In the genomic region with DNA sequence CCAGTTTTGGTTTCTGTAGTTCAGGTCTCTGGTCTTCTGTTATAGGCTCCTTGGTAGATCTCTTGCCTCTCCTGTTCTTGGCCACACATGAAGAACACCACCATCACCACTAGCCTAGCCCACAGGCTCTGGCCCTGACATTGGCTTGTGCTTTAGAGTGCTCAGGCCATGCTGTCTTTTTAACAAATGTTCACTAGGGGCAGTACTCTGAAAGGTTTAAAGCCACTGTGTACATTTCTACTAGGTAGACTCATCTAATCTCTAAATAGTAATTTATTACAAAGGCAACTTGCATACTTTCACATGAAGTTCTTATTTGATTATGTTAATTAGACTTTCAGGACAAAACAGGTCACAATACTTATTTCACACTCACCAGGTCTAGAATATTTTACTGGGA, we compare ENCODE assay signal across 12 cellular contexts.
DNase-seq lines count a peak whose midpoint lies in the region; ATAC-seq and TF ChIP-seq lines count a peak whose summit lies in the region.
"Had no signal": no experiment of that assay in that cellular context is flagged by ENCODE, and none has a peak within 500 bp of the region (broad histone marks: within the 10 kb centered on the region; RNA-seq: fewer than 3 reads in every experiment).

No MANE protein-coding gene starts in this region.

- H3K27ac ChIP-seq in OCI-LY1 (ENCODE audit: low read depth, low read length, poor library complexity, severe bottlenecking) = no peak overlapping the region
- H3K27ac ChIP-seq: cardiac muscle cell, SJSA1 had no signal

- no peak overlapping the region for H3K9ac ChIP-seq in OCI-LY1 (ENCODE audit: low read length)

- H3K36me3 ChIP-seq in OCI-LY1 (ENCODE audit: insufficient read depth, low read length) = no peaks in the 10 kb centered on the region
- H3K36me3 ChIP-seq: cardiac muscle cell, SJSA1 had no signal

- H3K4me2 ChIP-seq in OCI-LY1 (ENCODE audit: low read length) = no peak overlapping the region

- no peaks in the 10 kb centered on the region for H4K20me1 ChIP-seq in OCI-LY1 (ENCODE audit: insufficient read depth, low read length)

- H3K4me3 ChIP-seq in OCI-LY1 (ENCODE audit: low read depth, low read length, poor library complexity, severe bottlenecking) (no peak overlapping the region), foreskin fibroblast (ENCODE audit: low read depth in 1 of 2, low read length in 2 of 2) (no peak overlapping the region)
- H3K4me3 ChIP-seq: cardiac muscle cell, SJSA1 had no signal

- DNase-seq in AML-193 (lab: John Stamatoyannopoulos, UW) (peak; percentile 5 to 30), foreskin fibroblast (no peak), AG08395 (ENCODE audit: low spot score) (no peak), cortex of kidney (lab: John Stamatoyannopoulos, UW) (no peak), NCI-H345 treated with DMSO at 0.1 percent for 48 hours (lab: John Stamatoyannopoulos, UW; ENCODE audit: unreplicated experiment) (no peak)
- DNase-seq: hypothalamus, NCI-H1436 had no signal

- TF ChIP-seq CTCF in OCI-LY1 (IDR thresholded peaks at IDR 0.05; ENCODE audit: low read length) (peak; percentile 39; the same call in 1 of the 2 replicates), foreskin fibroblast (IDR thresholded peaks at IDR 0.05; ENCODE audit: low read depth, low read length) (peak; percentile 14)

- ATAC-seq in GM19372 (IDR thresholded peaks at IDR 0.05; ENCODE audit: low read depth, unreplicated experiment) (peak; percentile 77), GM18907 (IDR thresholded peaks at IDR 0.05; ENCODE audit: unreplicated experiment) (no peak)

- H3K9me2 ChIP-seq in OCI-LY1 (ENCODE audit: low read depth, low read length) = no peaks in the 10 kb centered on the region

- no peaks in the 10 kb centered on the region for H3F3A ChIP-seq in OCI-LY1 (ENCODE audit: insufficient read depth, low read length)

- H3K79me2 ChIP-seq in OCI-LY1 (ENCODE audit: insufficient read depth, low read length) = no peaks in the 10 kb centered on the region

- no peak overlapping the region for H2AFZ ChIP-seq in OCI-LY1 (ENCODE audit: low read length)

- H3K4me1 ChIP-seq in OCI-LY1 (ENCODE audit: insufficient read depth, low read length, severe bottlenecking) = no peaks in the 10 kb centered on the region
- H3K4me1 ChIP-seq: SJSA1 had no signal

- H3K9me3 ChIP-seq in OCI-LY1 (ENCODE audit: low read length) = no peaks in the 10 kb centered on the region
- H3K9me3 ChIP-seq: SJSA1 had no signal

- no peaks in the 10 kb centered on the region; the same call in 1 of the 2 replicates for H3K27me3 ChIP-seq in OCI-LY1 (ENCODE audit: insufficient read depth, low read length)
- H3K27me3 ChIP-seq: cardiac muscle cell, SJSA1 had no signal

Comparison
In these comparisons a context has a peak if more than half of its experiments do, and no peak if none do; other contexts are left out.
1. DNase-seq: peak in AML-193 (2 of 2); none in foreskin fibroblast (0 of 2), AG08395 (single experiment), cortex of kidney (single experiment) and NCI-H345 treated with DMSO at 0.1 percent for 48 hours (single experiment).